Comparison of ENCODE assay signal across 12 cellular contexts in the genomic region with DNA sequence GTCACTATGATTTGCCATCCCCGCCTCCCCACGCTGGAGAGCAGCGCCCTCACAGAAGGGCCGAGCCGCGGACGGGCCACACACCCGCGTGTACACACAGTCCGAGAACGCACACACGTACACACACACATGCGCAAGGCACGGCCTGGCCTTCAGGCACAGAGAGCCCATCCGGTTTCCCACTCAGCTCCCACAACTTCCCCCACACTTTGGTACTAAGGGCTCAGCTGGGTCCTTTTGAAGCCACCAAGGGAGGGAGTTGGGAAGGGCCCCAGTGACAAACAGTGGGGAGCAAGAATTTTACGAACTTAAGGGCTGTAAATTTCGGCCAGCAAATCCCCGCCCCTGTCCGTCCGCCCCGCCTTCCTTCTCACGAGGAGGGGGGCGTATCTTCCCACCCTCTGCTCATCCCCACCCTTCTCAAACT.
A peak's percentile ranks its signal among the peaks of the same experiment; 100 is the strongest.
DNase-seq lines count a peak whose midpoint lies in the region; ATAC-seq and TF ChIP-seq lines count a peak whose summit lies in the region.
"Had no signal": no experiment of that assay in that cellular context is flagged by ENCODE, and none has a peak within 500 bp of the region (broad histone marks: within the 10 kb centered on the region; RNA-seq: fewer than 3 reads in every experiment).

No MANE protein-coding gene starts in this region.

- H3K27me3 Mint-ChIP-seq in CD4-positive, alpha-beta memory T cell, result peaks cover 29 to 37% of the 10 kb centered on the region in 2 donors
- H3K27me3 Mint-ChIP-seq in nephron (ENCODE audit: low read depth), result peaks cover 100% of the 10 kb centered on the region
- peaks cover 56 to 72% of the 10 kb centered on the region in 2 donors for H3K27me3 Mint-ChIP-seq in CD8-positive, alpha-beta memory T cell

- peak overlapping the region; percentile 54 for H3K4me2 ChIP-seq in fibroblast of lung (ENCODE audit: extremely low read depth, insufficient read depth, low read length)

- WGBS in gastroesophageal sphincter (ENCODE audit: low coverage in 1 of 2), 2 donors, result 0 to 1% methylated on average over 2 to 9 of the region's 23 CpGs
- 3 to 4% (median 3%) methylated on average over 23 of the region's 23 CpGs for WGBS in ovary, 3 donors

- H4K20me1 ChIP-seq in fibroblast of lung (ENCODE audit: control insufficient read depth, extremely low read depth, insufficient read depth, low read length), result no peaks in the 10 kb centered on the region

- H3K9me3 ChIP-seq in CD4-positive, alpha-beta memory T cell (ENCODE audit: control insufficient read depth in 1 of 2, low read length in 2 of 2), result no peaks in the 10 kb centered on the region
- H3K9me3 ChIP-seq in NT2/D1 (ENCODE audit: insufficient read depth, low read length) (no peaks in the 10 kb centered on the region), fibroblast of lung (ENCODE audit: control insufficient read depth, insufficient read depth, low read depth, low read length) (no peaks in the 10 kb centered on the region), gastroesophageal sphincter (no peaks in the 10 kb centered on the region), ovary (no peaks in the 10 kb centered on the region)
- no peaks in the 10 kb centered on the region for H3K9me3 ChIP-seq in CD8-positive, alpha-beta memory T cell (ENCODE audit: low read length)
- H3K9me3 ChIP-seq: colonic mucosa, thyroid gland had no signal

- peaks cover 8% of the 10 kb centered on the region for H3K4me1 ChIP-seq in CD4-positive, alpha-beta memory T cell (ENCODE audit: insufficient read depth, low read length)
- H3K4me1 ChIP-seq in NT2/D1 (ENCODE audit: insufficient read depth, insufficient read length) (peaks cover 3% of the 10 kb centered on the region), fibroblast of lung (ENCODE audit: control insufficient read depth, extremely low read depth, insufficient read depth, low read length) (no peaks in the 10 kb centered on the region), gastroesophageal sphincter (peaks cover 0 to 19% (median 11%) of the 10 kb centered on the region in 3 donors), ovary (ENCODE audit: insufficient read depth) (peaks cover 3% of the 10 kb centered on the region)
- no peaks in the 10 kb centered on the region for H3K4me1 ChIP-seq in CD8-positive, alpha-beta memory T cell (ENCODE audit: insufficient read depth, low read length)

- H2AFZ ChIP-seq in fibroblast of lung (ENCODE audit: low read length), result peak overlapping the region; percentile 38

- H3K9ac ChIP-seq in NT2/D1 (ENCODE audit: insufficient read length, low read depth) (no peak overlapping the region), fibroblast of lung (ENCODE audit: insufficient read depth, low read length) (no peak overlapping the region)

- TF ChIP-seq POLR2A in gastroesophageal sphincter (IDR thresholded peaks at IDR 0.05) (no peak), ovary (IDR thresholded peaks at IDR 0.05) (no peak)

- no peak overlapping the region for H3K4me3 ChIP-seq in CD4-positive, alpha-beta memory T cell (ENCODE audit: low read length in 2 of 2)
- peak overlapping the region; percentile 57 for H3K4me3 ChIP-seq in NT2/D1 (ENCODE audit: insufficient read length, low read depth)
- H3K4me3 ChIP-seq in fibroblast of lung (replicated peaks in 1 of 4; ENCODE audit: control extremely low read depth in 1 of 4, insufficient read depth in 1 of 4, low read depth in 3 of 4, low read length in 4 of 4), result peak overlapping the region in 2 of 4 experiments; percentile 50 to 52
- peak overlapping the region in 1 of 2 donors; percentile 42 for H3K4me3 ChIP-seq in gastroesophageal sphincter
- no peak overlapping the region for H3K4me3 ChIP-seq in ovary
- H3K4me3 ChIP-seq in CD8-positive, alpha-beta memory T cell (ENCODE audit: low read length), result no peak overlapping the region

- no peak overlapping the region for H3K27ac ChIP-seq in CD4-positive, alpha-beta memory T cell (ENCODE audit: low read depth, low read length)
- H3K27ac ChIP-seq in fibroblast of lung (ENCODE audit: insufficient read depth, low read length) (no peak overlapping the region), gastroesophageal sphincter (no peak overlapping the region), ovary (no peak overlapping the region)
- no peak overlapping the region for H3K27ac ChIP-seq in CD8-positive, alpha-beta memory T cell (ENCODE audit: low read depth, low read length)
- H3K27ac ChIP-seq: colonic mucosa, thyroid gland, VCaP had no signal

- POLR2A ChIA-PET in CD4-positive, alpha-beta memory T cell (lab: Charles Lee; ENCODE audit: partially characterized antibody), result no interaction called here
- POLR2A ChIA-PET in CD8-positive, alpha-beta memory T cell (lab: Charles Lee), result no interaction called here

- H3K79me2 ChIP-seq in fibroblast of lung (ENCODE audit: control insufficient read depth, insufficient read depth, low read length), result no peaks in the 10 kb centered on the region

- H3K27me3 ChIP-seq in CD4-positive, alpha-beta memory T cell (ENCODE audit: insufficient read depth, low read length), result peaks cover 9% of the 10 kb centered on the region
- peaks cover 33% of the 10 kb centered on the region for H3K27me3 ChIP-seq in NT2/D1 (ENCODE audit: insufficient read depth, insufficient read length)
- H3K27me3 ChIP-seq in fibroblast of lung (ENCODE audit: control insufficient read depth, insufficient read depth, low read length), result peaks cover 16% of the 10 kb centered on the region
- peaks cover 81% of the 10 kb centered on the region for H3K27me3 ChIP-seq in gastroesophageal sphincter
- no peaks in the 10 kb centered on the region for H3K27me3 ChIP-seq in ovary
- H3K27me3 ChIP-seq in CD8-positive, alpha-beta memory T cell (ENCODE audit: insufficient read depth, low read length, poor library complexity, severe bottlenecking), result peaks cover 9% of the 10 kb centered on the region

- TF ChIP-seq EP300 in gastroesophageal sphincter (IDR thresholded peaks at IDR 0.05) (no peak), ovary (IDR thresholded peaks at IDR 0.05) (no peak)

- peak overlapping the region in 7 of 8 donors; percentile 32 to 71 (median 65) for H3K4me3 Mint-ChIP-seq in CD4-positive, alpha-beta memory T cell
- peak overlapping the region; percentile 78 to 80 (median 78) for H3K4me3 Mint-ChIP-seq in nephron
- H3K4me3 Mint-ChIP-seq in CD8-positive, alpha-beta memory T cell, result peak overlapping the region in 3 of 7 donors; percentile 36 to 54 (median 46)

- no peaks in the 10 kb centered on the region for H3K36me3 Mint-ChIP-seq in CD4-positive, alpha-beta memory T cell
- no peaks in the 10 kb centered on the region for H3K36me3 Mint-ChIP-seq in nephron (ENCODE audit: low read depth)
- H3K36me3 Mint-ChIP-seq in activated naive CD4-positive, alpha-beta T cell treated with anti-CD3 and anti-CD28 coated beads, Interleukin-2, amount 50 U/mL, for 72 hours, result no peaks in the 10 kb centered on the region
- H3K36me3 Mint-ChIP-seq in CD8-positive, alpha-beta memory T cell, result no peaks in the 10 kb centered on the region

- H3K36me3 ChIP-seq in CD4-positive, alpha-beta memory T cell (ENCODE audit: insufficient read depth, low read length), result no peaks in the 10 kb centered on the region
- H3K36me3 ChIP-seq in NT2/D1 (ENCODE audit: insufficient read depth, insufficient read length, low read length), result no peaks in the 10 kb centered on the region
- no peaks in the 10 kb centered on the region for H3K36me3 ChIP-seq in fibroblast of lung (ENCODE audit: control insufficient read depth, insufficient read depth, low read length)
- no peaks in the 10 kb centered on the region for H3K36me3 ChIP-seq in gastroesophageal sphincter
- no peaks in the 10 kb centered on the region for H3K36me3 ChIP-seq in ovary
- no peaks in the 10 kb centered on the region for H3K36me3 ChIP-seq in CD8-positive, alpha-beta memory T cell (ENCODE audit: insufficient read depth, low read length)
- H3K36me3 ChIP-seq: colonic mucosa, thyroid gland had no signal

- no peak overlapping the region for H3K27ac Mint-ChIP-seq in CD4-positive, alpha-beta memory T cell
- no peak overlapping the region for H3K27ac Mint-ChIP-seq in nephron
- no peak overlapping the region for H3K27ac Mint-ChIP-seq in activated naive CD4-positive, alpha-beta T cell treated with anti-CD3 and anti-CD28 coated beads, Interleukin-2, amount 50 U/mL, for 72 hours
- no peak overlapping the region for H3K27ac Mint-ChIP-seq in CD8-positive, alpha-beta memory T cell

- intact Hi-C loops in CD4-positive, alpha-beta memory T cell (cut with micrococcal nuclease), result loop anchor here (5.0 kb wide), 1 partner anchor 144 kb away; no protein-coding TSS in a partner anchor
- intact Hi-C loops in ovary (cut with DNase I), result no loop called here

- ATAC-seq in activated naive CD4-positive, alpha-beta T cell treated with anti-CD3 and anti-CD28 coated beads, Interleukin-2, amount 50 U/mL, for 72 hours, result no peak
- no peak for ATAC-seq in gastroesophageal sphincter

- no peak for TF ChIP-seq CTCF in fibroblast of lung (conservative IDR thresholded peaks at IDR 0.05 in 1 of 2, IDR thresholded peaks at IDR 0.05 in 1 of 2; ENCODE audit: low read depth in 1 of 2, low read length in 2 of 2)
- no peak for TF ChIP-seq CTCF in nephron (IDR thresholded peaks at IDR 0.05; ENCODE audit: unreplicated experiment in 3 of 3)
- TF ChIP-seq CTCF in gastroesophageal sphincter (IDR thresholded peaks at IDR 0.05), result no peak
- TF ChIP-seq CTCF in ovary (IDR thresholded peaks at IDR 0.05), result no peak

- H3K4me1 Mint-ChIP-seq in CD4-positive, alpha-beta memory T cell, result peaks cover 7 to 27% (median 9%) of the 10 kb centered on the region in 4 donors
- peaks cover 7% of the 10 kb centered on the region for H3K4me1 Mint-ChIP-seq in nephron
- H3K4me1 Mint-ChIP-seq in CD8-positive, alpha-beta memory T cell, result peaks cover 6 to 15% (median 12%) of the 10 kb centered on the region in 3 donors

- H3K9me3 Mint-ChIP-seq in CD4-positive, alpha-beta memory T cell, result peaks cover 0 to 2% (median 0%) of the 10 kb centered on the region in 8 donors
- no peaks in the 10 kb centered on the region for H3K9me3 Mint-ChIP-seq in nephron
- no peaks in the 10 kb centered on the region for H3K9me3 Mint-ChIP-seq in activated naive CD4-positive, alpha-beta T cell treated with anti-CD3 and anti-CD28 coated beads, Interleukin-2, amount 50 U/mL, for 72 hours
- peaks cover 0 to 2% (median 0%) of the 10 kb centered on the region in 5 donors for H3K9me3 Mint-ChIP-seq in CD8-positive, alpha-beta memory T cell

- DNase-seq in CD4-positive, alpha-beta memory T cell, result no peak
- DNase-seq in NT2/D1 (ENCODE audit: low read depth, low spot score), result no peak
- DNase-seq in fibroblast of lung (ENCODE audit: low read depth in 2 of 2), result peak; percentile 19 to 24
- no peak for DNase-seq in activated naive CD4-positive, alpha-beta T cell treated with anti-CD3 and anti-CD28 coated beads, Interleukin-2, amount 50 U/mL, for 72 hours (ENCODE audit: low spot score in 2 of 2)
- DNase-seq in ovary, result no peak
- no peak for DNase-seq in CD8-positive, alpha-beta memory T cell
- DNase-seq: colonic mucosa, NCI-H2171 treated with DMSO at 0.1 percent for 48 hours, thyroid gland had no signal

- CTCF ChIA-PET in CD4-positive, alpha-beta memory T cell (lab: Charles Lee; ENCODE audit: partially characterized antibody), result interaction anchor here (0.7 kb wide), 1 partner anchor 913 kb away, joined by 3 read pairs; no protein-coding TSS in a partner anchor
- CTCF ChIA-PET in CD8-positive, alpha-beta memory T cell (lab: Charles Lee), result no interaction called here

Comparison
In these comparisons a context has a peak if more than half of its experiments do, and no peak if none do; other contexts are left out.
1. DNase-seq: peak in fibroblast of lung (2 of 2); none in CD4-positive, alpha-beta memory T cell (0 of 5), NT2/D1 (single experiment), activated naive CD4-positive, alpha-beta T cell treated with anti-CD3 and anti-CD28 coated beads, Interleukin-2, amount 50 U/mL, for 72 hours (0 of 2), ovary (0 of 5) and CD8-positive, alpha-beta memory T cell (0 of 5).